ENCODE assay signal across 9 cellular contexts in the genomic region with DNA sequence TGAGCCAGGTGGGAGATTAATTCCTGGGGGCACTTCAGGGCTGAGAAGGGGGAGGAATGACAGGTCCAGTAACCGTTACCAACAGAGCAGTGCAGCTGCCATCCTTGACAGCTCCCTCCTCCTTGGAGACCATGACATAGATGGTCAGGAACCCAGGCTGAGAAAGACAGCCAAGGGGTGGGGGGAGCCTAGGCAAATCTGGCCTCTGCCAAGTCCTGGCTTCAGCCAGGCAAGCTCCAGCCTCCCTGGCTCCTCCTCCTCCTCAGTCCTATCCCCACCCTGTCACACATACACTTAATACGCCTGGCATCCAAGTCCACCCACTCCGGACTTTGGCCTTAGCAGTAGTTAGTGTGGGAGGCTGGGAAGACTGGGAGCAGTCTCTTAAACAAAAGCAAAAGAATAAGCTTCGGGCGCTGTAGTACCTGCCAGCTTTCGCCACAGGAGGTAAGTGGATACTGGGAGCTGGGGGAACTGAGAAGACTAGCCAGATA. TPM values are rescaled to one million over a fixed set of nuclear protein-coding genes. Genes with fewer than 3 reads are reported as not detected.
A peak's percentile ranks its signal among the peaks of the same experiment; 100 is the strongest.
DNase-seq lines count a peak whose midpoint lies in the region; TF ChIP-seq lines count a peak whose summit lies in the region.
"Had no signal": no experiment of that assay in that cellular context is flagged by ENCODE, and none has a peak within 500 bp of the region (broad histone marks: within the 10 kb centered on the region; RNA-seq: fewer than 3 reads in every experiment).

A gene with protein sequence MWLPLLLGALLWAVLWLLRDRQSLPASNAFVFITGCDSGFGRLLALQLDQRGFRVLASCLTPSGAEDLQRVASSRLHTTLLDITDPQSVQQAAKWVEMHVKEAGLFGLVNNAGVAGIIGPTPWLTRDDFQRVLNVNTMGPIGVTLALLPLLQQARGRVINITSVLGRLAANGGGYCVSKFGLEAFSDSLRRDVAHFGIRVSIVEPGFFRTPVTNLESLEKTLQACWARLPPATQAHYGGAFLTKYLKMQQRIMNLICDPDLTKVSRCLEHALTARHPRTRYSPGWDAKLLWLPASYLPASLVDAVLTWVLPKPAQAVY (plus strand): TSS at position 323 of the 494 bp plus-strand sequence. CDS start 792 bp downstream, outside the sequence.

- no peak for TF ChIP-seq POLR2A in vagina (IDR thresholded peaks at IDR 0.05)

- no peak for DNase-seq in activated naive CD4-positive, alpha-beta T cell treated with anti-CD3 and anti-CD28 coated beads, Interleukin-2, amount 10 ng/mL, durations not matched to agents 7 days and 5 days
- no peak for DNase-seq in vagina (ENCODE audit: extremely low spot score in 2 of 2)
- no peak for DNase-seq in NCI-H2171 (lab: John Stamatoyannopoulos, UW)
- DNase-seq in GDM1 (lab: John Stamatoyannopoulos, UW), result no peak
- no peak for DNase-seq in NCI-H1417 treated with DMSO at 0.1 percent for 48 hours (lab: John Stamatoyannopoulos, UW)
- DNase-seq: DND-41 had no signal

- H3K27me3 ChIP-seq in duodenal mucosa (ENCODE audit: control insufficient read depth in 1 of 2, insufficient read depth in 2 of 2, low read length in 2 of 2), result no peaks in the 10 kb centered on the region
- H3K27me3 ChIP-seq in mucosa of stomach (ENCODE audit: control insufficient read depth, insufficient read depth, low read length), result no peaks in the 10 kb centered on the region
- H3K27me3 ChIP-seq in vagina, result no peaks in the 10 kb centered on the region

- no peaks in the 10 kb centered on the region for H3K9me3 Mint-ChIP-seq in activated naive CD4-positive, alpha-beta T cell treated with anti-CD3 and anti-CD28 coated beads, Interleukin-2, amount 50 U/mL, for 24 hours
- no peaks in the 10 kb centered on the region for H3K9me3 Mint-ChIP-seq in activated naive CD4-positive, alpha-beta T cell treated with anti-CD3 and anti-CD28 coated beads, Interleukin-2, amount 10 ng/mL, durations not matched to agents 7 days and 5 days

- H3K27ac ChIP-seq in duodenal mucosa (ENCODE audit: low read depth, low read length), result peak within 1 kb of the TSS; percentile 49
- peak within 1 kb of the TSS; percentile 94 for H3K27ac ChIP-seq in vagina

- H3K27me3 Mint-ChIP-seq in activated naive CD4-positive, alpha-beta T cell treated with anti-CD3 and anti-CD28 coated beads, Interleukin-2, amount 50 U/mL, for 24 hours, result no peaks in the 10 kb centered on the region
- peaks cover 8% of the 10 kb centered on the region for H3K27me3 Mint-ChIP-seq in activated naive CD4-positive, alpha-beta T cell treated with anti-CD3 and anti-CD28 coated beads, Interleukin-2, amount 10 ng/mL, durations not matched to agents 7 days and 5 days

- no peaks in the 10 kb centered on the region for H3K36me3 Mint-ChIP-seq in activated naive CD4-positive, alpha-beta T cell treated with anti-CD3 and anti-CD28 coated beads, Interleukin-2, amount 50 U/mL, for 24 hours
- H3K36me3 Mint-ChIP-seq in activated naive CD4-positive, alpha-beta T cell treated with anti-CD3 and anti-CD28 coated beads, Interleukin-2, amount 10 ng/mL, durations not matched to agents 7 days and 5 days, result peaks cover 20% of the 10 kb centered on the region

- H3K27ac Mint-ChIP-seq in activated naive CD4-positive, alpha-beta T cell treated with anti-CD3 and anti-CD28 coated beads, Interleukin-2, amount 50 U/mL, for 24 hours, result peak within 1 kb of the TSS; percentile 12
- no peak within 1 kb of the TSS for H3K27ac Mint-ChIP-seq in activated naive CD4-positive, alpha-beta T cell treated with anti-CD3 and anti-CD28 coated beads, Interleukin-2, amount 10 ng/mL, durations not matched to agents 7 days and 5 days

- peaks cover 5 to 25% of the 10 kb centered on the region in 2 donors for H3K36me3 ChIP-seq in duodenal mucosa (ENCODE audit: control insufficient read depth in 1 of 2, insufficient read depth in 2 of 2, low read length in 2 of 2)
- peaks cover 12% of the 10 kb centered on the region for H3K36me3 ChIP-seq in mucosa of stomach (ENCODE audit: control insufficient read depth, insufficient read depth, low read length)
- H3K36me3 ChIP-seq in vagina, result peaks cover 0 to 13% of the 10 kb centered on the region in 2 donors

- H3K9ac ChIP-seq in duodenal mucosa (ENCODE audit: low read depth in 1 of 2, low read length in 2 of 2) (peak within 1 kb of the TSS; percentile 46 to 48), mucosa of stomach (ENCODE audit: low read length) (peak within 1 kb of the TSS; percentile 55)

- H3K9me3 ChIP-seq in duodenal mucosa (ENCODE audit: control insufficient read depth in 1 of 2, low read length in 2 of 2), result no peaks in the 10 kb centered on the region
- no peaks in the 10 kb centered on the region for H3K9me3 ChIP-seq in mucosa of stomach (ENCODE audit: control insufficient read depth, low read length)
- H3K9me3 ChIP-seq in vagina, result no peaks in the 10 kb centered on the region

- CTCF ChIA-PET in activated naive CD4-positive, alpha-beta T cell treated with anti-CD3 and anti-CD28 coated beads, Interleukin-2, amount 10 ng/mL, durations not matched to agents 7 days and 5 days (lab: Charles Lee), result interaction anchor here (1.0 to 11.3 kb wide), 4 partner anchors 16 to 220 kb away, joined by 3 to 166 read pairs (median 3); a partner anchor contains a TSS

- H3K4me3 ChIP-seq in duodenal mucosa (ENCODE audit: low read depth in 1 of 2, low read length in 2 of 2) (peak within 1 kb of the TSS; percentile 57 to 59), mucosa of stomach (ENCODE audit: low read length) (peak within 1 kb of the TSS; percentile 48), vagina (no peak within 1 kb of the TSS)

- intact Hi-C loops in vagina (cut with DNase I), result no loop called here

- no peak for TF ChIP-seq CTCF in vagina (IDR thresholded peaks at IDR 0.05)

- peaks cover 38% of the 10 kb centered on the region for H3K4me1 Mint-ChIP-seq in activated naive CD4-positive, alpha-beta T cell treated with anti-CD3 and anti-CD28 coated beads, Interleukin-2, amount 50 U/mL, for 24 hours
- peaks cover 54% of the 10 kb centered on the region for H3K4me1 Mint-ChIP-seq in activated naive CD4-positive, alpha-beta T cell treated with anti-CD3 and anti-CD28 coated beads, Interleukin-2, amount 10 ng/mL, durations not matched to agents 7 days and 5 days

- H3K4me1 ChIP-seq in duodenal mucosa (ENCODE audit: control insufficient read depth in 1 of 2, insufficient read depth in 2 of 2, low read length in 2 of 2) (peaks cover 77 to 90% of the 10 kb centered on the region in 2 donors), mucosa of stomach (ENCODE audit: control insufficient read depth, insufficient read depth, low read length) (peaks cover 84% of the 10 kb centered on the region), vagina (peaks cover 60% of the 10 kb centered on the region)

- no peak within 1 kb of the TSS for H3K4me3 Mint-ChIP-seq in activated naive CD4-positive, alpha-beta T cell treated with anti-CD3 and anti-CD28 coated beads, Interleukin-2, amount 50 U/mL, for 24 hours
- no peak within 1 kb of the TSS for H3K4me3 Mint-ChIP-seq in activated naive CD4-positive, alpha-beta T cell treated with anti-CD3 and anti-CD28 coated beads, Interleukin-2, amount 10 ng/mL, durations not matched to agents 7 days and 5 days

RNA-seq across cellular contexts. Expression of the gene that starts here (rescaled TPM):
- total RNA-seq in vagina, result 10.6 TPM

Comparison
In these comparisons a context has a peak if more than half of its experiments do, and no peak if none do; other contexts are left out.
1. H3K4me3 ChIP-seq: peak in duodenal mucosa (2 of 2) and mucosa of stomach (single experiment); none in vagina (0 of 2).